8 cellular contexts compared by ENCODE assay signal in genomic region chr10:27741173-27742091, GRCh38. TPM values are rescaled to one million over a fixed set of nuclear protein-coding genes. Genes with fewer than 3 reads are reported as not detected.
DNase-seq lines count a peak whose midpoint lies in the region; ATAC-seq and TF ChIP-seq lines count a peak whose summit lies in the region.
"Had no signal": no experiment of that assay in that cellular context is flagged by ENCODE, and none has a peak within 500 bp of the region (broad histone marks: within the 10 kb centered on the region; RNA-seq: fewer than 3 reads in every experiment).

No MANE protein-coding gene starts in this region.

- no peaks in the 10 kb centered on the region for H3F3A ChIP-seq in Loucy (ENCODE audit: low read depth)

- peak overlapping the region; percentile 87 for H2AFZ ChIP-seq in Loucy (ENCODE audit: low read length)

- H3K9me2 ChIP-seq in Loucy (replicated peaks; ENCODE audit: low read depth, low read length) = no peaks in the 10 kb centered on the region

- H3K4me1 ChIP-seq in Loucy (ENCODE audit: insufficient read depth, low read length, poor library complexity, severe bottlenecking) = peaks cover 2% of the 10 kb centered on the region
- peaks cover 26 to 48% (median 37%) of the 10 kb centered on the region in 4 donors for H3K4me1 ChIP-seq in liver (ENCODE audit: control insufficient read depth in 4 of 4, insufficient read depth in 4 of 4, low read length in 3 of 4)
- H3K4me1 ChIP-seq in suprapubic skin = peaks cover 52% of the 10 kb centered on the region

- no peak for DNase-seq in brain microvascular endothelial cell
- DNase-seq in suprapubic skin (ENCODE audit: low spot score in 2 of 2) = no peak
- DNase-seq in ACHN = no peak
- no peak for DNase-seq in NCI-H146 treated with DMSO at 0.1 percent for 48 hours (lab: John Stamatoyannopoulos, UW; ENCODE audit: unreplicated experiment)

- H3K36me3 ChIP-seq in Loucy (ENCODE audit: insufficient read depth, low read length) (no peaks in the 10 kb centered on the region), brain microvascular endothelial cell (replicated peaks) (no peaks in the 10 kb centered on the region), liver (ENCODE audit: control insufficient read depth in 4 of 4, insufficient read depth in 3 of 4, low read depth in 1 of 4, low read length in 3 of 4) (no peaks in the 10 kb centered on the region), suprapubic skin (no peaks in the 10 kb centered on the region)

- H3K9ac ChIP-seq in Loucy (ENCODE audit: low read depth, low read length, poor library complexity, severe bottlenecking) = no peak overlapping the region
- peak overlapping the region in 1 of 2 donors; percentile 58 for H3K9ac ChIP-seq in liver (ENCODE audit: low read depth in 1 of 2, low read length in 2 of 2)

- 28% methylated on average over 55 of the region's 55 CpGs for WGBS in liver
- WGBS in suprapubic skin = 31% methylated on average over 51 of the region's 55 CpGs

- in situ Hi-C loops in brain microvascular endothelial cell (cut with HindIII; ENCODE audit: low pct_ligation_motif_present, low sequenced_read_pairs) = no loop called here
- in situ Hi-C loops in ACHN (cut with HindIII; ENCODE audit: low pct_ligation_motif_present, low pct_unique_long_range_greater_than_20kb, low sequenced_read_pairs) = no loop called here

- no peak for TF ChIP-seq EP300 in suprapubic skin (IDR thresholded peaks at IDR 0.05)

- no peaks in the 10 kb centered on the region for H4K20me1 ChIP-seq in Loucy (ENCODE audit: insufficient read depth, low read length, poor library complexity, severe bottlenecking)

- no peak for TF ChIP-seq POLR2A in suprapubic skin (IDR thresholded peaks at IDR 0.05)

- H3K27ac ChIP-seq in brain microvascular endothelial cell (no peak overlapping the region), liver (ENCODE audit: low read depth in 1 of 2, low read length in 2 of 2) (no peak overlapping the region), suprapubic skin (no peak overlapping the region)

- H3K79me2 ChIP-seq in Loucy (ENCODE audit: insufficient read depth, low read length) = no peaks in the 10 kb centered on the region

- H3K4me3 ChIP-seq in Loucy (ENCODE audit: low read length, poor library complexity, severe bottlenecking) = peak overlapping the region; percentile 79
- peak overlapping the region; percentile 9 for H3K4me3 ChIP-seq in brain microvascular endothelial cell (ENCODE audit: low read depth, low read length)
- H3K4me3 ChIP-seq in liver (ENCODE audit: low read depth in 1 of 3, low read length in 3 of 3) = peak overlapping the region in 2 of 3 donors; percentile 39 to 78
- peak overlapping the region; percentile 73 for H3K4me3 ChIP-seq in suprapubic skin

- no peak for TF ChIP-seq CTCF in Loucy (conservative IDR thresholded peaks at IDR 0.05; ENCODE audit: low read length)
- TF ChIP-seq CTCF in brain microvascular endothelial cell (IDR thresholded peaks at IDR 0.05; ENCODE audit: low read depth, low read length, missing control alignments) = no peak
- TF ChIP-seq CTCF in liver (IDR thresholded peaks at IDR 0.05; ENCODE audit: low read depth, low read length, missing input control) = no peak
- no peak for TF ChIP-seq CTCF in suprapubic skin (IDR thresholded peaks at IDR 0.05)

- H3K27me3 ChIP-seq in Loucy (ENCODE audit: insufficient read depth, low read length, poor library complexity, severe bottlenecking) = no peaks in the 10 kb centered on the region
- peaks cover 37% of the 10 kb centered on the region for H3K27me3 ChIP-seq in brain microvascular endothelial cell (replicated peaks)
- H3K27me3 ChIP-seq in liver (ENCODE audit: control insufficient read depth in 4 of 4, insufficient read depth in 4 of 4, low read length in 3 of 4) = peaks cover 2 to 7% (median 5%) of the 10 kb centered on the region in 4 donors
- peaks cover 64% of the 10 kb centered on the region for H3K27me3 ChIP-seq in suprapubic skin

- no peak for TF ChIP-seq RAD21 in liver (IDR thresholded peaks at IDR 0.05)

- ATAC-seq in HG03108 (IDR thresholded peaks at IDR 0.05; ENCODE audit: unreplicated experiment) = no peak

- peak overlapping the region; percentile 42 for H3K4me2 ChIP-seq in Loucy (ENCODE audit: low read depth, low read length, poor library complexity, severe bottlenecking)

- no peaks in the 10 kb centered on the region; the same call in 1 of the 2 replicates for H3K9me3 ChIP-seq in Loucy (ENCODE audit: insufficient read depth, low read depth, low read length)
- no peaks in the 10 kb centered on the region for H3K9me3 ChIP-seq in liver (ENCODE audit: control insufficient read depth in 4 of 4, low read length in 3 of 4)
- no peaks in the 10 kb centered on the region for H3K9me3 ChIP-seq in suprapubic skin

TF ChIP-seq in liver, 16 proteins besides CTCF, POLR2A, EP300 and RAD21:
- no peak for TF ChIP-seq REST (IDR thresholded peaks at IDR 0.05)
- TF ChIP-seq NR2F2 (IDR thresholded peaks at IDR 0.05) = no peak
- TF ChIP-seq HNF4G (IDR thresholded peaks at IDR 0.05) = no peak
- no peak for TF ChIP-seq ATF3 (IDR thresholded peaks at IDR 0.05)
- TF ChIP-seq JUND (IDR thresholded peaks at IDR 0.05) = no peak
- no peak for TF ChIP-seq HNF4A (conservative IDR thresholded peaks at IDR 0.05)
- no peak for TF ChIP-seq RXRA (IDR thresholded peaks at IDR 0.05)
- TF ChIP-seq EGR1 (IDR thresholded peaks at IDR 0.05; ENCODE audit: low read depth in 2 of 2) = no peak
- TF ChIP-seq YY1 (IDR thresholded peaks at IDR 0.05) = no peak
- no peak for TF ChIP-seq MAX (IDR thresholded peaks at IDR 0.05)
- TF ChIP-seq SP1 (IDR thresholded peaks at IDR 0.05) = no peak
- TF ChIP-seq FOXA2 (IDR thresholded peaks at IDR 0.05) = no peak
- TF ChIP-seq ZBTB33 (IDR thresholded peaks at IDR 0.05) = no peak
- no peak for TF ChIP-seq GABPA (IDR thresholded peaks at IDR 0.05 in 1 of 2, conservative IDR thresholded peaks at IDR 0.05 in 1 of 2)
- TF ChIP-seq FOXA1 (IDR thresholded peaks at IDR 0.05) = no peak
- no peak for TF ChIP-seq TAF1 (conservative IDR thresholded peaks at IDR 0.05)

RNA-seq across cellular contexts. Expression of gene MKX, which starts 4.2 kb away (rescaled TPM):
- total RNA-seq in liver (1 to 10 TPM in 1 of 2 donors, not detected in 1; 2.0 TPM), suprapubic skin (under 1 TPM; 0.25 to 0.68 (median 0.55) TPM)
- polyA plus RNA-seq in liver = 1 to 10 TPM in 1 of 2 donors, under 1 TPM in 1; 0.57 to 3.0 TPM
- total RNA-seq: T-helper 2 cell treated with Interferon-gamma antibody and Interleukin-4, amounts not matched to agents 100 ng/mL and 5 ng/mL, for 36 hours had no signal

Comparison
In these comparisons a context has a peak if more than half of its experiments do, and no peak if none do; other contexts are left out.
1. H3K4me3 ChIP-seq: peak in every context shown above with its lines; median percentile 79 in Loucy; 73 in suprapubic skin; 58 in liver; 9 in brain microvascular endothelial cell.